In the genomic region with DNA sequence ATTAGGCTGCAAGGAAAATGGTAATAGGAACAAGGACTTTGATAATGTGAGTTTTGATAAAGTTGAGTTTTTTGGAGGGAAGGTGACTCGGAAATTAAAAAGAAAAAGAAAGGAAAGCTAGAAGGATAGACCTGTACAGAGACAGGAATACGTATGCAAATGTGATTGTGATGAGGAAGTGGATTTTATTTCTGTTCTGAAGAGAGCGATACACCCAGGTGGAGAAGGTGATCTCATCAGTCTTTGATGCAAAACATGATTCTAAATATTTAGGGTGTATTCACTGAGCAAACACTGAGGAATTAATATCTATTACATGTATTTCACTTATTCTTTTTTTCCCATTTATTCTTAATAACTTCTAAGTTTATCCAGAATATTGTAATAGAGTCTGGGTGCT, we compare ENCODE assay signal across 24 cellular contexts. TPM values are rescaled to one million over a fixed set of nuclear protein-coding genes. Genes with fewer than 3 reads are reported as not detected.
DNase-seq lines count a peak whose midpoint lies in the region; ATAC-seq, FAIRE-seq and TF ChIP-seq lines count a peak whose summit lies in the region.
"Had no signal": no experiment of that assay in that cellular context is flagged by ENCODE, and none has a peak within 500 bp of the region (broad histone marks: within the 10 kb centered on the region; RNA-seq: fewer than 3 reads in every experiment).

No MANE protein-coding gene starts in this region.

- DNase-seq in DMS153 (lab: John Stamatoyannopoulos, UW): peak; percentile 48
- no peak for DNase-seq in DMS153 treated with DMSO at 0.1 percent for 48 hours (lab: John Stamatoyannopoulos, UW; ENCODE audit: unreplicated experiment)
- DNase-seq in foreskin keratinocyte: peak in 1 of 2 donors; percentile 58
- DNase-seq in small intestine: peak; percentile 76
- no peak for DNase-seq in body of pancreas
- no peak for DNase-seq in SHP77 (lab: John Stamatoyannopoulos, UW)
- DNase-seq: BE2C; CD4-positive, alpha-beta T cell; GF-D8; KG1; NCI-H1092; NCI-H2081 treated with DMSO at 0.1 percent for 48 hours; NCI-H446 treated with DMSO at 0.1 percent for 48 hours; NCI-H82; Peyer's patch had no signal

- intact Hi-C loops in body of pancreas (cut with DNase I): no loop called here

- no peak for TF ChIP-seq POLR2A in body of pancreas (IDR thresholded peaks at IDR 0.05)

- H3K9me3 ChIP-seq in OCI-LY3 (ENCODE audit: insufficient read depth, low read length): no peaks in the 10 kb centered on the region
- H3K9me3 ChIP-seq in small intestine (ENCODE audit: control insufficient read depth, low read depth): no peaks in the 10 kb centered on the region
- H3K9me3 ChIP-seq in body of pancreas: no peaks in the 10 kb centered on the region
- H3K9me3 ChIP-seq: BE2C, Peyer's patch had no signal

- H3K27me3 ChIP-seq in OCI-LY3 (ENCODE audit: low read depth, low read length) (no peaks in the 10 kb centered on the region), foreskin keratinocyte (peaks cover 9% of the 10 kb centered on the region), small intestine (ENCODE audit: control insufficient read depth in 2 of 2, insufficient read depth in 2 of 2, low read length in 2 of 2) (no peaks in the 10 kb centered on the region), body of pancreas (no peaks in the 10 kb centered on the region)
- H3K27me3 ChIP-seq: BE2C, Peyer's patch had no signal

- H3K4me3 ChIP-seq in OCI-LY3 (ENCODE audit: low read length) (no peak overlapping the region), small intestine (ENCODE audit: low read depth in 1 of 2, low read length in 2 of 2) (no peak overlapping the region), body of pancreas (no peak overlapping the region)
- H3K4me3 ChIP-seq: GM23338, Peyer's patch, SK-N-MC had no signal

- 0 out of 2 replicates have a peak overlapping the region, but pooled peaks have one; percentile 15 for H3K4me2 ChIP-seq in OCI-LY3 (ENCODE audit: low read length)
- H3K4me2 ChIP-seq: GM23338 had no signal

- TF ChIP-seq CTCF in OCI-LY3 (IDR thresholded peaks at IDR 0.05; ENCODE audit: low read depth, low read length) (no peak), foreskin keratinocyte (conservative IDR thresholded peaks at IDR 0.05) (no peak), body of pancreas (IDR thresholded peaks at IDR 0.05) (no peak)

- no peaks in the 10 kb centered on the region for H4K20me1 ChIP-seq in OCI-LY3 (ENCODE audit: insufficient read depth, low read length)

- H3K4me1 ChIP-seq in OCI-LY3 (ENCODE audit: low read length): 0 out of 2 replicates have a peak, but pooled peaks cover 5% of the 10 kb centered on the region
- H3K4me1 ChIP-seq in foreskin keratinocyte: peaks cover 7% of the 10 kb centered on the region
- H3K4me1 ChIP-seq in small intestine (ENCODE audit: control insufficient read depth in 2 of 2, insufficient read depth in 1 of 2, low read depth in 1 of 2, low read length in 1 of 2): peaks cover 0 to 4% of the 10 kb centered on the region in 2 donors
- H3K4me1 ChIP-seq in body of pancreas: no peaks in the 10 kb centered on the region
- H3K4me1 ChIP-seq: BE2C had no signal

- no peaks in the 10 kb centered on the region for H3K36me3 ChIP-seq in OCI-LY3 (replicated peaks; ENCODE audit: low read depth, low read length)
- no peaks in the 10 kb centered on the region for H3K36me3 ChIP-seq in small intestine (ENCODE audit: control insufficient read depth in 2 of 2, insufficient read depth in 2 of 2, low read length in 2 of 2)
- H3K36me3 ChIP-seq in body of pancreas (replicated peaks in 1 of 2; ENCODE audit: insufficient read depth in 1 of 2, low read depth in 2 of 2): no peaks in the 10 kb centered on the region
- H3K36me3 ChIP-seq: BE2C, Peyer's patch had no signal

- FAIRE-seq in small intestine (lab: Jason Lieb, UNC): peak; percentile 10
- FAIRE-seq: GM12892 had no signal

- H3K79me2 ChIP-seq in OCI-LY3 (ENCODE audit: low read length): no peaks in the 10 kb centered on the region

- H2AFZ ChIP-seq in OCI-LY3 (ENCODE audit: low read depth, low read length): no peak overlapping the region
- H2AFZ ChIP-seq: GM23338 had no signal

- WGBS in small intestine, 3 donors: 29 to 60% (median 43%) methylated on average over 3 of the region's 3 CpGs
- 68 to 74% methylated on average over 3 of the region's 3 CpGs for WGBS in body of pancreas, 2 donors

- H3K9ac ChIP-seq in OCI-LY3 (ENCODE audit: low read length): no peak overlapping the region

- peak; percentile 38 for ATAC-seq in foreskin keratinocyte
- no peak for ATAC-seq in body of pancreas
- no peak for ATAC-seq in GM18502 (IDR thresholded peaks at IDR 0.05; ENCODE audit: poor library complexity, unreplicated experiment)
- ATAC-seq: GM23338, HCT116, Right ventricle myocardium inferior had no signal

- H3K27ac ChIP-seq in OCI-LY3 (ENCODE audit: low read length): no peak overlapping the region
- no peak overlapping the region for H3K27ac ChIP-seq in foreskin keratinocyte
- H3K27ac ChIP-seq in small intestine (ENCODE audit: low read depth in 1 of 2, low read length in 1 of 2): no peak overlapping the region
- no peak overlapping the region for H3K27ac ChIP-seq in body of pancreas
- H3K27ac ChIP-seq: 22Rv1, Peyer's patch, SK-N-MC had no signal

RNA-seq across cellular contexts. Expression of a gene that starts 9.2 kb away (rescaled TPM):
- total RNA-seq in foreskin keratinocyte: 2.5 and 4.1 TPM in 2 replicates
- polyA plus RNA-seq in foreskin keratinocyte: 0.60 and 0.64 TPM in 2 replicates
- 1 to 10 TPM; 3.0 to 6.6 (median 5.1) TPM for polyA plus RNA-seq in small intestine
- total RNA-seq in body of pancreas: 10 to 100 TPM in 1 of 2 donors, 1 to 10 TPM in 1; 4.2 to 26.0 TPM
- total RNA-seq: M059J had no signal

Comparison
In these comparisons a context has a peak if more than half of its experiments do, and no peak if none do; other contexts are left out.
1. DNase-seq: peak in DMS153 (single experiment) and small intestine (single experiment); none in DMS153 treated with DMSO at 0.1 percent for 48 hours (single experiment), body of pancreas (0 of 4) and SHP77 (0 of 2).